Comparison of ENCODE assay signal across 11 cellular contexts in genomic region chr17:82889496-82890338, GRCh38. TPM values are rescaled to one million over a fixed set of nuclear protein-coding genes. Genes with fewer than 3 reads are reported as not detected.
DNase-seq lines count a peak whose midpoint lies in the region; TF ChIP-seq lines count a peak whose summit lies in the region.
"Had no signal": no experiment of that assay in that cellular context is flagged by ENCODE, and none has a peak within 500 bp of the region (broad histone marks: within the 10 kb centered on the region; RNA-seq: fewer than 3 reads in every experiment).

No MANE protein-coding gene starts in this region.

- H3K79me2 ChIP-seq in smooth muscle cell (ENCODE audit: low read depth): peaks cover 4% of the 10 kb centered on the region
- H3K79me2 ChIP-seq in Karpas-422 (ENCODE audit: low read length): no peaks in the 10 kb centered on the region

- H3K9me2 ChIP-seq in Karpas-422 (replicated peaks; ENCODE audit: insufficient read depth, low read length): no peaks in the 10 kb centered on the region
- H3K9me2 ChIP-seq: SK-N-SH had no signal

- H3K27ac ChIP-seq in smooth muscle cell (ENCODE audit: low read depth): peak overlapping the region; percentile 20
- no peak overlapping the region for H3K27ac ChIP-seq in Karpas-422 (ENCODE audit: low read length)
- H3K27ac ChIP-seq in A673 (ENCODE audit: low read depth, low read length, poor library complexity, severe bottlenecking): no peak overlapping the region

- BruUV-seq in A673 (replicated peaks; lab: Mats Ljungman, UMichigan): no TSS peak

- H3K4me2 ChIP-seq in smooth muscle cell (no peak overlapping the region), Karpas-422 (ENCODE audit: low read depth, low read length, poor library complexity, severe bottlenecking) (no peak overlapping the region)
- H3K4me2 ChIP-seq: SK-N-SH had no signal

- WGBS in smooth muscle cell (ENCODE audit: low lambda C conversion rate): 79% methylated on average over 27 of the region's 28 CpGs

- peaks cover 5% of the 10 kb centered on the region for H3F3A ChIP-seq in smooth muscle cell (ENCODE audit: low read depth)

- DNase-seq in HuH-7 (ENCODE audit: low spot score) (peak; percentile 64), adipocyte (ENCODE audit: low read depth) (no peak), left kidney (ENCODE audit: low read depth, low spot score) (peak; percentile 49), smooth muscle cell (lab: John Stamatoyannopoulos, UW; ENCODE audit: unreplicated experiment) (no peak), NCI-H345 treated with DMSO at 0.1 percent for 48 hours (lab: John Stamatoyannopoulos, UW; ENCODE audit: unreplicated experiment) (no peak), Karpas-422 (no peak), A673 (ENCODE audit: low spot score) (no peak)
- no peak for DNase-seq in stimulated activated CD4-positive, alpha-beta T cell treated with anti-CD3 and anti-CD28 coated beads, Interleukin-12 subunit alpha, Interleukin-12 subunit beta, amount 100 ng/mL, for 4 hours
- DNase-seq: activated CD8-positive, alpha-beta memory T cell treated with anti-CD3 and anti-CD28 coated beads for 24 hours; SK-N-SH had no signal

- H3K9ac ChIP-seq in adipocyte (ENCODE audit: low read length): peak overlapping the region; percentile 60
- no peak overlapping the region for H3K9ac ChIP-seq in smooth muscle cell (ENCODE audit: low read depth)
- H3K9ac ChIP-seq in Karpas-422 (ENCODE audit: low read length): no peak overlapping the region
- H3K9ac ChIP-seq: SK-N-SH had no signal

- POLR2A ChIA-PET in A673 (lab: Charles Lee; ENCODE audit: low non-redundant PET): no interaction called here

- H3K36me3 ChIP-seq in adipocyte (ENCODE audit: control insufficient read depth, insufficient read depth, low read length, severe bottlenecking) (no peaks in the 10 kb centered on the region), smooth muscle cell (ENCODE audit: low read depth) (no peaks in the 10 kb centered on the region), Karpas-422 (ENCODE audit: insufficient read depth, low read length) (no peaks in the 10 kb centered on the region), A673 (ENCODE audit: insufficient read depth, low read length, poor library complexity, severe bottlenecking) (no peaks in the 10 kb centered on the region)

- H3K27me3 ChIP-seq in adipocyte (replicated peaks; ENCODE audit: control insufficient read depth, insufficient read depth, low read length) (no peaks in the 10 kb centered on the region), smooth muscle cell (ENCODE audit: low read depth) (no peaks in the 10 kb centered on the region), Karpas-422 (ENCODE audit: low read length) (no peaks in the 10 kb centered on the region), A673 (replicated peaks; ENCODE audit: insufficient read depth, low read depth, low read length, poor library complexity) (no peaks in the 10 kb centered on the region)
- H3K27me3 ChIP-seq: adrenal gland had no signal

- peaks cover 37% of the 10 kb centered on the region for H3K4me1 ChIP-seq in adipocyte (ENCODE audit: control insufficient read depth, insufficient read depth, low read length)
- H3K4me1 ChIP-seq in smooth muscle cell (ENCODE audit: low read depth): peaks cover 17% of the 10 kb centered on the region
- H3K4me1 ChIP-seq in Karpas-422 (ENCODE audit: low read length): no peaks in the 10 kb centered on the region
- H3K4me1 ChIP-seq in A673 (ENCODE audit: insufficient read depth, low read length, poor library complexity, severe bottlenecking): peaks cover 17% of the 10 kb centered on the region

- CTCF ChIA-PET in A673 (lab: Charles Lee): no interaction called here

- H4K20me1 ChIP-seq in smooth muscle cell (ENCODE audit: low read depth): no peaks in the 10 kb centered on the region
- no peaks in the 10 kb centered on the region for H4K20me1 ChIP-seq in Karpas-422 (ENCODE audit: insufficient read depth, low read depth, low read length)

- TF ChIP-seq CTCF in smooth muscle cell (IDR thresholded peaks at IDR 0.05; ENCODE audit: borderline replicate concordance, insufficient read depth, poor library complexity, severe bottlenecking) (no peak), A673 (conservative IDR thresholded peaks at IDR 0.05; ENCODE audit: low read depth, low read length) (no peak)

- H3K9me3 ChIP-seq in adipocyte (ENCODE audit: control insufficient read depth, low read length) (no peaks in the 10 kb centered on the region), smooth muscle cell (replicated peaks; ENCODE audit: low read depth) (no peaks in the 10 kb centered on the region), Karpas-422 (ENCODE audit: low read length) (no peaks in the 10 kb centered on the region), A673 (ENCODE audit: low read depth, low read length, poor library complexity, severe bottlenecking) (no peaks in the 10 kb centered on the region)
- H3K9me3 ChIP-seq: adrenal gland, SK-N-SH had no signal

- peak overlapping the region; percentile 35 for H3K4me3 ChIP-seq in adipocyte (ENCODE audit: low read length)
- H3K4me3 ChIP-seq in smooth muscle cell: no peak overlapping the region
- H3K4me3 ChIP-seq in Karpas-422 (ENCODE audit: low read length): no peak overlapping the region
- H3K4me3 ChIP-seq in A673 (ENCODE audit: low read depth, low read length, poor library complexity, severe bottlenecking): no peak overlapping the region
- H3K4me3 ChIP-seq: adrenal gland had no signal

- intact Hi-C loops in A673 (cut with micrococcal nuclease; ENCODE audit: unreplicated experiment): no loop called here

- H2AFZ ChIP-seq in smooth muscle cell (ENCODE audit: low read depth): no peak overlapping the region
- H2AFZ ChIP-seq in Karpas-422 (ENCODE audit: low read length): no peak overlapping the region

RNA-seq across cellular contexts. Expression of gene ZNF750, which starts 49.9 kb away (rescaled TPM):
- total RNA-seq in smooth muscle cell (4.5 and 7.1 TPM in 2 replicates), A673 (2021) (not detected in 2 replicates)
- 0.93 and 3.2 TPM in 2 replicates for polyA plus RNA-seq in smooth muscle cell
- total RNA-seq in Karpas-422 (2014; rRNA removed; shearing (Covaris generic); ENCODE audit: low replicate concordance): not detected in 2 replicates
- polyA plus RNA-seq: SK-N-SH had no signal

Comparison
In these comparisons a context has a peak if more than half of its experiments do, and no peak if none do; other contexts are left out.
1. DNase-seq: peak in HuH-7 (single experiment) and left kidney (single experiment); none in adipocyte (single experiment), smooth muscle cell (single experiment), stimulated activated CD4-positive, alpha-beta T cell treated with anti-CD3 and anti-CD28 coated beads, Interleukin-12 subunit alpha, Interleukin-12 subunit beta, amount 100 ng/mL, for 4 hours (single experiment), NCI-H345 treated with DMSO at 0.1 percent for 48 hours (single experiment), Karpas-422 (single experiment) and A673 (single experiment).